In genomic region chr3:54079314-54079713, GRCh38 we compare ENCODE assay signal across 15 cellular contexts. TPM values are rescaled to one million over a fixed set of nuclear protein-coding genes. Genes with fewer than 3 reads are reported as not detected.
DNase-seq lines count a peak whose midpoint lies in the region; ATAC-seq and TF ChIP-seq lines count a peak whose summit lies in the region.
"Had no signal": no experiment of that assay in that cellular context is flagged by ENCODE, and none has a peak within 500 bp of the region (broad histone marks: within the 10 kb centered on the region; RNA-seq: fewer than 3 reads in every experiment).

No MANE protein-coding gene starts in this region.

- no peak overlapping the region for H2BK15ac ChIP-seq in H9 (ENCODE audit: low read depth, low read length)

- H4K20me1 ChIP-seq in H9 (ENCODE audit: control insufficient read depth, insufficient read depth, insufficient read length) (no peaks in the 10 kb centered on the region), neural progenitor cell (ENCODE audit: low read depth) (no peaks in the 10 kb centered on the region)
- H4K20me1 ChIP-seq: BLaER1 treated with 17β-estradiol and CSF1 and Interleukin-3, amounts not matched to agents 10 nM and 100 nM had no signal

- no peaks in the 10 kb centered on the region for H3F3A ChIP-seq in neural progenitor cell (ENCODE audit: low read depth)

- H4K91ac ChIP-seq in H9 (ENCODE audit: insufficient read length, low read depth, low read length): no peak overlapping the region

- no peak overlapping the region for H3K18ac ChIP-seq in H9 (ENCODE audit: insufficient read length, low read depth, low read length)

- H3K79me1 ChIP-seq in H9 (ENCODE audit: insufficient read depth, low read depth, low read length, poor library complexity, severe bottlenecking): no peaks in the 10 kb centered on the region

- no peak overlapping the region for H4K8ac ChIP-seq in H9 (replicated peaks; ENCODE audit: insufficient read length, low read depth, low read length)

- TF ChIP-seq CTCF in H9 (conservative IDR thresholded peaks at IDR 0.05) (no peak), endodermal cell (conservative IDR thresholded peaks at IDR 0.05) (no peak), neural progenitor cell (IDR thresholded peaks at IDR 0.05) (no peak)

- H3K27me3 Mint-ChIP-seq in H9 (ENCODE audit: low read depth): peaks cover 22% of the 10 kb centered on the region
- H3K27me3 Mint-ChIP-seq in endodermal cell (ENCODE audit: insufficient read depth): peaks cover 29% of the 10 kb centered on the region
- H3K27me3 Mint-ChIP-seq in neural progenitor cell (ENCODE audit: insufficient read depth, low read depth): peaks cover 4% of the 10 kb centered on the region
- H3K27me3 Mint-ChIP-seq: CD4-positive, CD25-positive, alpha-beta regulatory T cell had no signal

- no peak for ATAC-seq in GM18868 (IDR thresholded peaks at IDR 0.05; ENCODE audit: unreplicated experiment)
- ATAC-seq in GM18520 (IDR thresholded peaks at IDR 0.05; ENCODE audit: unreplicated experiment): no peak
- ATAC-seq: HCT116 had no signal

- no peak overlapping the region for H2AFZ ChIP-seq in H9 (ENCODE audit: low read length)
- H2AFZ ChIP-seq in neural progenitor cell (replicated peaks): peak overlapping the region; percentile 67

- no peak overlapping the region for H3K14ac ChIP-seq in H9 (ENCODE audit: insufficient read depth, low read length)

- no peak overlapping the region for H2BK120ac ChIP-seq in H9 (ENCODE audit: low read depth, low read length, poor library complexity, severe bottlenecking)

- H3K36me3 ChIP-seq in endodermal cell (ENCODE audit: control insufficient read depth, insufficient read depth, low read length): no peaks in the 10 kb centered on the region
- no peaks in the 10 kb centered on the region for H3K36me3 ChIP-seq in iPS DF 6.9 (ENCODE audit: control insufficient read depth, insufficient read depth, low read length)
- no peaks in the 10 kb centered on the region for H3K36me3 ChIP-seq in neural progenitor cell
- H3K36me3 ChIP-seq: BLaER1 treated with 17β-estradiol and CSF1 and Interleukin-3, amounts not matched to agents 10 nM and 100 nM had no signal

- H3K4me2 ChIP-seq in H9 (ENCODE audit: insufficient read depth, insufficient read length, low read length) (peak overlapping the region; percentile 4), neural progenitor cell (no peak overlapping the region)
- H3K4me2 ChIP-seq: BLaER1 treated with 17β-estradiol and CSF1 and Interleukin-3, amounts not matched to agents 10 nM and 100 nM had no signal

- H2BK20ac ChIP-seq in H9 (ENCODE audit: low read depth, low read length, poor library complexity, severe bottlenecking): no peak overlapping the region

- no peak overlapping the region for H2AK5ac ChIP-seq in H9 (ENCODE audit: insufficient read length, low read length)

- DNase-seq in H9 (peak; percentile 41), endodermal cell (peak; percentile 58), iPS DF 6.9 (ENCODE audit: low read depth, low spot score) (peak; percentile 16), neural progenitor cell (ENCODE audit: low spot score) (no peak), mesenteric fat pad (ENCODE audit: low spot score) (no peak)
- DNase-seq: ACHN; CD4-positive, CD25-positive, alpha-beta regulatory T cell; DMS 273 treated with DMSO at 0.1 percent for 48 hours; GOT3 had no signal

- no peak overlapping the region for H3K23ac ChIP-seq in H9 (ENCODE audit: insufficient read length, low read depth, low read length)

- H3T11ph ChIP-seq in H9 (ENCODE audit: low read length): no peak overlapping the region

- H3K9ac ChIP-seq in H9 (ENCODE audit: extremely low read depth, insufficient read length, low read length): no peak overlapping the region
- no peak overlapping the region for H3K9ac ChIP-seq in endodermal cell (ENCODE audit: extremely low read depth, low read length, poor library complexity, severe bottlenecking)
- no peak overlapping the region for H3K9ac ChIP-seq in neural progenitor cell
- H3K9ac ChIP-seq: BLaER1 treated with 17β-estradiol and CSF1 and Interleukin-3, amounts not matched to agents 10 nM and 100 nM had no signal

- H2BK12ac ChIP-seq in H9 (ENCODE audit: insufficient read length, low read depth, low read length): no peak overlapping the region

- H3K27ac Mint-ChIP-seq in H9 (peak overlapping the region in 2 of 3 experiments; percentile 14 to 73; a peak in 2 of 7 replicates), endodermal cell (no peak overlapping the region), neural progenitor cell (no peak overlapping the region)
- H3K27ac Mint-ChIP-seq: CD4-positive, CD25-positive, alpha-beta regulatory T cell; IgD-negative memory B cell had no signal

- H3K9me3 Mint-ChIP-seq in H9: no peaks in the 10 kb centered on the region; a peak in 2 of 5 replicates
- no peaks in the 10 kb centered on the region for H3K9me3 Mint-ChIP-seq in endodermal cell
- no peaks in the 10 kb centered on the region for H3K9me3 Mint-ChIP-seq in neural progenitor cell
- H3K9me3 Mint-ChIP-seq: IgD-negative memory B cell had no signal

- H3K4me1 Mint-ChIP-seq in H9: peaks cover 46 to 51% of the 10 kb centered on the region in 2 experiments
- peaks cover 7% of the 10 kb centered on the region for H3K4me1 Mint-ChIP-seq in endodermal cell
- H3K4me1 Mint-ChIP-seq in neural progenitor cell: no peaks in the 10 kb centered on the region
- H3K4me1 Mint-ChIP-seq: CD4-positive, CD25-positive, alpha-beta regulatory T cell; IgD-negative memory B cell had no signal

- no peak overlapping the region for H3K4ac ChIP-seq in H9 (ENCODE audit: low read depth, low read length)

- H3K36me3 Mint-ChIP-seq in H9 (ENCODE audit: insufficient read depth in 1 of 3, low read depth in 3 of 3) (no peaks in the 10 kb centered on the region; a peak in 1 of 7 replicates), endodermal cell (ENCODE audit: low read depth) (no peaks in the 10 kb centered on the region), neural progenitor cell (no peaks in the 10 kb centered on the region)
- H3K36me3 Mint-ChIP-seq: CD4-positive, CD25-positive, alpha-beta regulatory T cell had no signal

- no peaks in the 10 kb centered on the region for H3K9me3 ChIP-seq in H9 (ENCODE audit: control insufficient read depth, low read depth, low read length)
- H3K9me3 ChIP-seq in endodermal cell (ENCODE audit: control insufficient read depth, low read length): no peaks in the 10 kb centered on the region
- H3K9me3 ChIP-seq in iPS DF 6.9 (ENCODE audit: control insufficient read depth, insufficient read depth, low read length): no peaks in the 10 kb centered on the region
- H3K9me3 ChIP-seq in neural progenitor cell (ENCODE audit: low read depth): no peaks in the 10 kb centered on the region
- H3K9me3 ChIP-seq: BLaER1 treated with 17β-estradiol and CSF1 and Interleukin-3, amounts not matched to agents 10 nM and 100 nM had no signal

- H3K4me3 ChIP-seq in endodermal cell (ENCODE audit: low read length) (no peak overlapping the region), iPS DF 6.9 (ENCODE audit: low read length) (no peak overlapping the region), neural progenitor cell (no peak overlapping the region)
- H3K4me3 ChIP-seq: BLaER1 treated with 17β-estradiol and CSF1 and Interleukin-3, amounts not matched to agents 10 nM and 100 nM had no signal

- H3K23me2 ChIP-seq in H9 (ENCODE audit: insufficient read length, low read depth, low read length, poor library complexity, severe bottlenecking): no peaks in the 10 kb centered on the region

- H3K4me1 ChIP-seq in H9 (ENCODE audit: insufficient read depth, low read length) (peaks cover 8% of the 10 kb centered on the region; the same call in 1 of the 2 replicates), endodermal cell (ENCODE audit: control insufficient read depth, insufficient read depth, low read length) (no peaks in the 10 kb centered on the region), iPS DF 6.9 (ENCODE audit: control insufficient read depth, insufficient read depth, low read length) (peaks cover 9% of the 10 kb centered on the region; the same call in 1 of the 2 replicates), neural progenitor cell (peaks cover 4% of the 10 kb centered on the region)
- H3K4me1 ChIP-seq: BLaER1 treated with 17β-estradiol and CSF1 and Interleukin-3, amounts not matched to agents 10 nM and 100 nM had no signal

- H2BK5ac ChIP-seq in H9 (ENCODE audit: insufficient read length, low read length): no peak overlapping the region

- H3K56ac ChIP-seq in H9 (ENCODE audit: insufficient read length, low read depth, low read length): no peak overlapping the region

- H3K79me2 ChIP-seq in H9 (ENCODE audit: insufficient read depth, low read length) (no peaks in the 10 kb centered on the region), neural progenitor cell (ENCODE audit: low read depth) (no peaks in the 10 kb centered on the region)

- WGBS in H9 (ENCODE audit: extremely low coverage, insufficient read length, low lambda C conversion rate): no CpG with 5 or more reads among the region's 4 CpGs
- WGBS in endodermal cell (ENCODE audit: insufficient coverage in 1 of 2, insufficient read length in 1 of 2), 2 experiments: 45 to 65% methylated on average over 4 of the region's 4 CpGs
- WGBS in iPS DF 6.9 (ENCODE audit: insufficient coverage, insufficient read length): no CpG with 5 or more reads among the region's 4 CpGs

- H3K27ac ChIP-seq in H9 (ENCODE audit: insufficient read length, low read depth, low read length): no peak overlapping the region
- no peak overlapping the region for H3K27ac ChIP-seq in endodermal cell (ENCODE audit: low read depth, low read length)
- H3K27ac ChIP-seq in iPS DF 6.9 (ENCODE audit: low read length): no peak overlapping the region
- H3K27ac ChIP-seq in neural progenitor cell: no peak overlapping the region
- H3K27ac ChIP-seq: BLaER1 treated with 17β-estradiol and CSF1 and Interleukin-3, amounts not matched to agents 10 nM and 100 nM; HL-60 had no signal

- no peak overlapping the region for H4K5ac ChIP-seq in H9 (ENCODE audit: insufficient read length, low read depth, low read length)

- H3K4me3 Mint-ChIP-seq in H9 (peak overlapping the region; percentile 19 to 21; a peak in 1 of 5 replicates), endodermal cell (no peak overlapping the region), neural progenitor cell (no peak overlapping the region)
- H3K4me3 Mint-ChIP-seq: CD4-positive, CD25-positive, alpha-beta regulatory T cell; IgD-negative memory B cell had no signal

- no peaks in the 10 kb centered on the region for H3K27me3 ChIP-seq in H9 (ENCODE audit: insufficient read depth, low read length)
- peaks cover 42% of the 10 kb centered on the region for H3K27me3 ChIP-seq in endodermal cell (ENCODE audit: control insufficient read depth, insufficient read depth, low read length, poor library complexity, severe bottlenecking)
- no peaks in the 10 kb centered on the region for H3K27me3 ChIP-seq in iPS DF 6.9 (ENCODE audit: control insufficient read depth, insufficient read depth, low read length)
- H3K27me3 ChIP-seq in neural progenitor cell: no peaks in the 10 kb centered on the region
- H3K27me3 ChIP-seq: BLaER1 treated with 17β-estradiol and CSF1 and Interleukin-3, amounts not matched to agents 10 nM and 100 nM had no signal

RNA-seq across cellular contexts. Expression of gene CACNA2D3, which starts 43.0 kb away (rescaled TPM):
- total RNA-seq in H9 (2021) (3.0 and 3.2 TPM in 2 replicates), endodermal cell (under 1 TPM in 1 of 2 donors, not detected in 1; 0.97 TPM), neural progenitor cell (ENCODE audit: low replicate concordance) (0.43 TPM in 1 of 2 replicates, not detected in the other), mesenteric fat pad (0.48 TPM)
- polyA plus RNA-seq in endodermal cell (2013, experiment 1 of 2): 0.50 TPM
- 0.41 TPM for polyA plus RNA-seq in endodermal cell (2013, experiment 2 of 2)
- total RNA-seq: CD4-positive, CD25-positive, alpha-beta regulatory T cell had no signal
- polyA plus RNA-seq: CD4-positive, CD25-positive, alpha-beta regulatory T cell; IgD-negative memory B cell had no signal

Comparison
In these comparisons a context has a peak if more than half of its experiments do, and no peak if none do; other contexts are left out.
1. DNase-seq: peak in H9 (single experiment), endodermal cell (single experiment) and iPS DF 6.9 (single experiment); none in neural progenitor cell (single experiment) and mesenteric fat pad (single experiment).
2. H3K27ac Mint-ChIP-seq: peak in H9 (2 of 3); none in endodermal cell (single experiment) and neural progenitor cell (single experiment).
3. H3K4me3 Mint-ChIP-seq: peak in H9 (2 of 2); none in endodermal cell (single experiment) and neural progenitor cell (single experiment).